Comparison of ENCODE assay signal across 8 cellular contexts in the genomic region with DNA sequence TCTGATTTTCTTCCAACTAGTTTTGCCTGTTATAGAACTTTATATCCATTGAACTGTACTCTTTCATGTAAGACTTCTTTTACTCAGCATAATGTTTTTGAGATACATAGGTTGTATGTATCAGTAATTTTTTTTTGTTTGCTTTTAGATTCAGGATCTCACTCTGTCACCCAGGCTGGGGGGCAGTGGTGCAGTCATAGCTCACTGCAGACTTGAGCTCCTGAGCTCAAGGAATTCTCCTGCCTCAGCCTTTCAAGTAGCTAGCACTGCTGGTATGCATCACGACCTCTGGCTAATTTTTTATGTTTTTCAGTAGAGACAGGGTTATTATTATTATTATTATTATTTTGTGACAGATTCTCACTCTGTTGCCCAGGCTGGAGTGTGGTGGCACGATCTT.
DNase-seq lines count a peak whose midpoint lies in the region; ATAC-seq, FAIRE-seq and TF ChIP-seq lines count a peak whose summit lies in the region.

No MANE protein-coding gene starts in this region.

- RAD21 ChIA-PET in GM12878 (lab: Charles Lee; ENCODE audit: unreplicated experiment) = interaction anchor here (0.8 to 1.7 kb wide), 6 partner anchors 26 to 106 kb away, joined by 3 to 10 read pairs (median 4); a partner anchor contains a TSS

- H2AFZ ChIP-seq in H9 (ENCODE audit: low read length) (no peak overlapping the region), GM12878 (ENCODE audit: control insufficient read depth, low read depth, low read length) (peak overlapping the region; percentile 90)

- H3K4me1 Mint-ChIP-seq in H9 = peaks cover 9% of the 10 kb centered on the region in 2 experiments

- POLR2A ChIA-PET in GM12878 (lab: Charles Lee) = interaction anchor here (0.6 kb wide), 2 partner anchors 14 to 297 kb away, joined by 3 read pairs; no protein-coding TSS in a partner anchor

- H2BK5ac ChIP-seq in H9 (ENCODE audit: insufficient read length, low read length) = no peak overlapping the region

- H3K4me3 ChIP-seq in GM12878 = peak overlapping the region; percentile 51
- H3K4me3 ChIP-seq in mononuclear cell (ENCODE audit: low read length) = peak overlapping the region; percentile 47

- H3K79me1 ChIP-seq in H9 (ENCODE audit: insufficient read depth, low read depth, low read length, poor library complexity, severe bottlenecking) = no peaks in the 10 kb centered on the region

- H2AK5ac ChIP-seq in H9 (ENCODE audit: insufficient read length, low read length) = no peak overlapping the region

- H3K4me2 ChIP-seq in H9 (ENCODE audit: insufficient read depth, insufficient read length, low read length) = peak overlapping the region; percentile 75
- H3K4me2 ChIP-seq in GM12878 (ENCODE audit: control insufficient read depth, insufficient read depth) = peak overlapping the region; percentile 52

- no peak overlapping the region for H3K14ac ChIP-seq in H9 (ENCODE audit: insufficient read depth, low read length)

- H3K23ac ChIP-seq in H9 (ENCODE audit: insufficient read length, low read depth, low read length) = no peak overlapping the region

- BruUV-seq in GM12878 (replicated peaks; lab: Mats Ljungman, UMichigan) = no TSS peak

- DNase-seq in H9 (no peak), GM12878 (ENCODE audit: low read depth, low spot score) (no peak), pons (ENCODE audit: low spot score) (no peak), NCI-H2029 (lab: John Stamatoyannopoulos, UW) (no peak), amniotic stem cell (lab: John Stamatoyannopoulos, UW) (no peak)

- peak overlapping the region in 1 of 3 experiments; percentile 51; a peak in 1 of 7 replicates for H3K27ac Mint-ChIP-seq in H9

- H3K9me3 Mint-ChIP-seq in H9 = no peaks in the 10 kb centered on the region

- CTCF ChIA-PET in GM12878 (lab: Yijun Ruan, JAX) = interaction anchor here (1.1 to 1.9 kb wide), 5 partner anchors 16 to 109 kb away, joined by 3 to 7 read pairs (median 5); no protein-coding TSS in a partner anchor

- TF ChIP-seq RAD21 in GM12878 (IDR thresholded peaks at IDR 0.05; ENCODE audit: insufficient read depth, low read depth, low read length) = no peak

- no peak for TF ChIP-seq EP300 in GM12878 (IDR thresholded peaks at IDR 0.05; ENCODE audit: borderline replicate concordance in 1 of 2, control insufficient read depth in 1 of 2, low read depth in 2 of 2, low read length in 2 of 2)

- in situ Hi-C loops in GM12878 (cut with MboI) = no loop called here

- H2BK120ac ChIP-seq in H9 (ENCODE audit: low read depth, low read length, poor library complexity, severe bottlenecking) = no peak overlapping the region

- WGBS in H9 (ENCODE audit: extremely low coverage, insufficient read length, low lambda C conversion rate) = no CpG with 5 or more reads among the region's 2 CpGs
- 93% methylated on average over 2 of the region's 2 CpGs for WGBS in GM12878 (ENCODE audit: insufficient coverage, insufficient replicate concordance, low lambda C conversion rate, missing lambda C conversion rate)

- intact Hi-C loops in GM12878 (cut with micrococcal nuclease; ENCODE audit: unreplicated experiment) = no loop called here

- TF ChIP-seq CTCF in 22Rv1 (IDR thresholded peaks at IDR 0.05) = no peak
- no peak for TF ChIP-seq CTCF in H9 (conservative IDR thresholded peaks at IDR 0.05)
- TF ChIP-seq CTCF in GM12878 (IDR thresholded peaks at IDR 0.05 in 2 of 3, conservative IDR thresholded peaks at IDR 0.05 in 1 of 3; ENCODE audit: control insufficient read depth in 2 of 3, extremely low read depth in 1 of 3, insufficient read depth in 1 of 3, low read depth in 3 of 3, low read length in 3 of 3) = no peak

- H3K4me1 ChIP-seq in H9 (ENCODE audit: insufficient read depth, low read length) = no peaks in the 10 kb centered on the region; the same call in 1 of the 2 replicates
- peaks cover 3% of the 10 kb centered on the region; the same call in 1 of the 2 replicates for H3K4me1 ChIP-seq in GM12878 (ENCODE audit: control insufficient read depth, insufficient read depth, low read length)
- H3K4me1 ChIP-seq in mononuclear cell (ENCODE audit: insufficient read depth, low read length) = peaks cover 8% of the 10 kb centered on the region

- no peak overlapping the region for H3T11ph ChIP-seq in H9 (ENCODE audit: low read length)

- FAIRE-seq in GM12878 (lab: Jason Lieb, UNC) = no peak

- no peak overlapping the region for H3K18ac ChIP-seq in H9 (ENCODE audit: insufficient read length, low read depth, low read length)

- no peaks in the 10 kb centered on the region for H3K27me3 ChIP-seq in H9 (ENCODE audit: insufficient read depth, low read length)
- no peaks in the 10 kb centered on the region for H3K27me3 ChIP-seq in GM12878 (replicated peaks in 1 of 2; ENCODE audit: control insufficient read depth in 2 of 2, insufficient read depth in 2 of 2, low read length in 1 of 2)
- no peaks in the 10 kb centered on the region for H3K27me3 ChIP-seq in mononuclear cell (ENCODE audit: insufficient read depth, low read length)

- peaks cover 3 to 4% (median 4%) of the 10 kb centered on the region in 3 experiments; a peak in 4 of 7 replicates for H3K36me3 Mint-ChIP-seq in H9 (ENCODE audit: insufficient read depth in 1 of 3, low read depth in 3 of 3)

- peak overlapping the region; percentile 76 to 83 for H3K4me3 Mint-ChIP-seq in H9

- H3K9ac ChIP-seq in H9 (ENCODE audit: extremely low read depth, insufficient read length, low read length) = no peak overlapping the region
- peak overlapping the region; percentile 49 for H3K9ac ChIP-seq in GM12878 (ENCODE audit: control insufficient read depth, insufficient read depth, low read length)

- H3K23me2 ChIP-seq in H9 (ENCODE audit: insufficient read length, low read depth, low read length, poor library complexity, severe bottlenecking) = peaks cover 2% of the 10 kb centered on the region

- H3K27me3 Mint-ChIP-seq in H9 (ENCODE audit: low read depth) = no peaks in the 10 kb centered on the region

- H3K9me3 ChIP-seq in H9 (ENCODE audit: control insufficient read depth, low read depth, low read length) (no peaks in the 10 kb centered on the region), GM12878 (replicated peaks; ENCODE audit: control insufficient read depth, insufficient read depth, low read length) (no peaks in the 10 kb centered on the region), mononuclear cell (ENCODE audit: low read depth, low read length) (no peaks in the 10 kb centered on the region)

- H3K56ac ChIP-seq in H9 (ENCODE audit: insufficient read length, low read depth, low read length) = no peak overlapping the region

- no peak for ATAC-seq in GM12878
- no peak for ATAC-seq in HG03460 (IDR thresholded peaks at IDR 0.05; ENCODE audit: unreplicated experiment)

- no peak overlapping the region for H2BK15ac ChIP-seq in H9 (ENCODE audit: low read depth, low read length)

- no peak for TF ChIP-seq POLR2A in GM12878 (IDR thresholded peaks at IDR 0.05; ENCODE audit: low read depth, low read length)

- H3K79me2 ChIP-seq in H9 (ENCODE audit: insufficient read depth, low read length) = no peaks in the 10 kb centered on the region
- H3K79me2 ChIP-seq in GM12878 (ENCODE audit: control insufficient read depth, insufficient read depth, low read length) = no peaks in the 10 kb centered on the region

- no peak overlapping the region for H4K91ac ChIP-seq in H9 (ENCODE audit: insufficient read length, low read depth, low read length)

- no peak overlapping the region for H2BK12ac ChIP-seq in H9 (ENCODE audit: insufficient read length, low read depth, low read length)

- no peak overlapping the region for H2BK20ac ChIP-seq in H9 (ENCODE audit: low read depth, low read length, poor library complexity, severe bottlenecking)

- H3K36me3 ChIP-seq in GM12878 (ENCODE audit: control insufficient read depth in 2 of 2, insufficient read depth in 2 of 2, low read length in 1 of 2) = no peaks in the 10 kb centered on the region

- H4K20me1 ChIP-seq in H9 (ENCODE audit: control insufficient read depth, insufficient read depth, insufficient read length) (no peaks in the 10 kb centered on the region), GM12878 (ENCODE audit: control insufficient read depth, insufficient read depth) (no peaks in the 10 kb centered on the region)

- H4K8ac ChIP-seq in H9 (replicated peaks; ENCODE audit: insufficient read length, low read depth, low read length) = no peak overlapping the region

- peak overlapping the region; percentile 69 for H3K27ac ChIP-seq in 22Rv1
- H3K27ac ChIP-seq in H9 (ENCODE audit: insufficient read length, low read depth, low read length) = no peak overlapping the region
- no peak overlapping the region for H3K27ac ChIP-seq in GM12878 (ENCODE audit: control insufficient read depth, insufficient read depth)

- no peak overlapping the region for H4K5ac ChIP-seq in H9 (ENCODE audit: insufficient read length, low read depth, low read length)

- SMC1A ChIA-PET in GM12878 (lab: Charles Lee; ENCODE audit: uncharacterized antibody, unreplicated experiment) = interaction anchor here (1.0 to 1.5 kb wide), 7 partner anchors 13 to 145 kb away, joined by 3 to 4 read pairs (median 3); no protein-coding TSS in a partner anchor

- no peak overlapping the region for H3K4ac ChIP-seq in H9 (ENCODE audit: low read depth, low read length)

TF ChIP-seq in GM12878, 131 proteins besides CTCF, POLR2A, EP300 and RAD21:
- TF ChIP-seq EGR1 (IDR thresholded peaks at IDR 0.05; ENCODE audit: borderline replicate concordance in 1 of 2, low read depth in 2 of 2, low read length in 2 of 2) (no peak), HDAC2 (IDR thresholded peaks at IDR 0.05) (no peak), YY1 (IDR thresholded peaks at IDR 0.05; ENCODE audit: low read depth, low read length) (no peak), NR2C2 (IDR thresholded peaks at IDR 0.05; ENCODE audit: borderline replicate concordance, control insufficient read depth, insufficient read length, low read depth) (no peak), ZSCAN29 (IDR thresholded peaks at IDR 0.05) (no peak)
- TF ChIP-seq, protein P1, sequence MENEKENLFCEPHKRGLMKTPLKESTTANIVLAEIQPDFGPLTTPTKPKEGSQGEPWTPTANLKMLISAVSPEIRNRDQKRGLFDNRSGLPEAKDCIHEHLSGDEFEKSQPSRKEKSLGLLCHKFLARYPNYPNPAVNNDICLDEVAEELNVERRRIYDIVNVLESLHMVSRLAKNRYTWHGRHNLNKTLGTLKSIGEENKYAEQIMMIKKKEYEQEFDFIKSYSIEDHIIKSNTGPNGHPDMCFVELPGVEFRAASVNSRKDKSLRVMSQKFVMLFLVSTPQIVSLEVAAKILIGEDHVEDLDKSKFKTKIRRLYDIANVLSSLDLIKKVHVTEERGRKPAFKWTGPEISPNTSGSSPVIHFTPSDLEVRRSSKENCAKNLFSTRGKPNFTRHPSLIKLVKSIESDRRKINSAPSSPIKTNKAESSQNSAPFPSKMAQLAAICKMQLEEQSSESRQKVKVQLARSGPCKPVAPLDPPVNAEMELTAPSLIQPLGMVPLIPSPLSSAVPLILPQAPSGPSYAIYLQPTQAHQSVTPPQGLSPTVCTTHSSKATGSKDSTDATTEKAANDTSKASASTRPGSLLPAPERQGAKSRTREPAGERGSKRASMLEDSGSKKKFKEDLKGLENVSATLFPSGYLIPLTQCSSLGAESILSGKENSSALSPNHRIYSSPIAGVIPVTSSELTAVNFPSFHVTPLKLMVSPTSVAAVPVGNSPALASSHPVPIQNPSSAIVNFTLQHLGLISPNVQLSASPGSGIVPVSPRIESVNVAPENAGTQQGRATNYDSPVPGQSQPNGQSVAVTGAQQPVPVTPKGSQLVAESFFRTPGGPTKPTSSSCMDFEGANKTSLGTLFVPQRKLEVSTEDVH (IDR thresholded peaks at IDR 0.05; ENCODE audit: low read depth, partially characterized antibody) = no peak
